ENCODE assay signal across 11 cellular contexts in the genomic region with DNA sequence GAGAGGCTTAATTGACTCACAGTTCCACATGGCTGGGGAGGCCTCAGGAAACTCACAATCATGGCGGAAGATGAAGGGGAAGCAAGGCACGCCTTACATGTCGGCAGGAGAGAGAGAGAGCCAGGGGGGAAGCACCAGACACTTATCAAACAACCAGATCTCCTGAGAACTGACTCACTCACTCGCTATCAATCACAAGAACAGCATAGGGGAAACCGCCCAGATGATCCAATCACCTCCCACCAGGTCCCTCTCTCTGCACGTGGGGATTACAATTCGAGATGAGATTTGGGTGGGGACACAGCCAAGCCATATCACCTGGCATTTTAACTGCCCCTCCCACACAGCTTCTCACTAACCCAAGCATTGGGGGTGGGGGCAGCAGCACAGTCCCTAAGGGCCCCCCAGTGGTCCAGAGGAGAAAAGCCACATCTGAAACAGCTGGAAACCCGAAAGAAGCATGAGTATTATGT.
DNase-seq lines count a peak whose midpoint lies in the region; ATAC-seq, FAIRE-seq and TF ChIP-seq lines count a peak whose summit lies in the region.
"Had no signal": no experiment of that assay in that cellular context is flagged by ENCODE, and none has a peak within 500 bp of the region (broad histone marks: within the 10 kb centered on the region; RNA-seq: fewer than 3 reads in every experiment).

No MANE protein-coding gene starts in this region.

- peak; percentile 22 for DNase-seq in activated T-cell treated with anti-CD3 and anti-CD28 coated beads for 48 hours (ENCODE audit: low read depth)
- no peak for DNase-seq in activated T-cell treated with anti-CD3 and anti-CD28 coated beads, Interleukin-2, amount 50 U/mL, for 1 hour
- peak; percentile 37 for DNase-seq in RCC 7860 (ENCODE audit: low spot score)
- peak; percentile 5 for DNase-seq in choroid plexus epithelial cell (ENCODE audit: low read depth)
- DNase-seq in stimulated activated naive CD8-positive, alpha-beta T cell treated with anti-CD3 and anti-CD28 coated beads, Interleukin-15, Interleukin-2, amounts not matched to agents 100 U/mL and 50 U/mL, for 24 hours, result peak; percentile 29
- no peak for DNase-seq in posterior cingulate gyrus
- DNase-seq in GDM1 (lab: John Stamatoyannopoulos, UW), result no peak
- DNase-seq: heart left ventricle; naive thymus-derived CD8-positive, alpha-beta T cell; NCI-H1092 treated with DMSO at 0.1 percent for 48 hours had no signal

- FAIRE-seq in RCC 7860 (lab: Jason Lieb, UNC), result no peak

- H3K4me3 ChIP-seq in choroid plexus epithelial cell (ENCODE audit: low read depth, low read length), result no peak overlapping the region
- H3K4me3 ChIP-seq: heart left ventricle had no signal

- ATAC-seq in stimulated activated naive CD8-positive, alpha-beta T cell treated with anti-CD3 and anti-CD28 coated beads, Interleukin-15, Interleukin-2, amounts not matched to agents 100 U/mL and 50 U/mL, for 24 hours, result peak; percentile 80
- ATAC-seq in HG02970 (IDR thresholded peaks at IDR 0.05; ENCODE audit: low FRiP score, unreplicated experiment), result no peak
- ATAC-seq: heart left ventricle; naive thymus-derived CD8-positive, alpha-beta T cell had no signal

- intact Hi-C loops in posterior cingulate gyrus (cut with DNase I), result no loop called here

- peak; percentile 23 for TF ChIP-seq CTCF in choroid plexus epithelial cell (conservative IDR thresholded peaks at IDR 0.05; ENCODE audit: low read depth, low read length)

Comparison
In these comparisons a context has a peak if more than half of its experiments do, and no peak if none do; other contexts are left out.
1. DNase-seq: peak in activated T-cell treated with anti-CD3 and anti-CD28 coated beads for 48 hours (single experiment), RCC 7860 (single experiment), choroid plexus epithelial cell (single experiment) and stimulated activated naive CD8-positive, alpha-beta T cell treated with anti-CD3 and anti-CD28 coated beads, Interleukin-15, Interleukin-2, amounts not matched to agents 100 U/mL and 50 U/mL, for 24 hours (single experiment); none in activated T-cell treated with anti-CD3 and anti-CD28 coated beads, Interleukin-2, amount 50 U/mL, for 1 hour (single experiment), posterior cingulate gyrus (0 of 10) and GDM1 (single experiment).